Comparison of ENCODE assay signal across 20 cellular contexts in the genomic region with DNA sequence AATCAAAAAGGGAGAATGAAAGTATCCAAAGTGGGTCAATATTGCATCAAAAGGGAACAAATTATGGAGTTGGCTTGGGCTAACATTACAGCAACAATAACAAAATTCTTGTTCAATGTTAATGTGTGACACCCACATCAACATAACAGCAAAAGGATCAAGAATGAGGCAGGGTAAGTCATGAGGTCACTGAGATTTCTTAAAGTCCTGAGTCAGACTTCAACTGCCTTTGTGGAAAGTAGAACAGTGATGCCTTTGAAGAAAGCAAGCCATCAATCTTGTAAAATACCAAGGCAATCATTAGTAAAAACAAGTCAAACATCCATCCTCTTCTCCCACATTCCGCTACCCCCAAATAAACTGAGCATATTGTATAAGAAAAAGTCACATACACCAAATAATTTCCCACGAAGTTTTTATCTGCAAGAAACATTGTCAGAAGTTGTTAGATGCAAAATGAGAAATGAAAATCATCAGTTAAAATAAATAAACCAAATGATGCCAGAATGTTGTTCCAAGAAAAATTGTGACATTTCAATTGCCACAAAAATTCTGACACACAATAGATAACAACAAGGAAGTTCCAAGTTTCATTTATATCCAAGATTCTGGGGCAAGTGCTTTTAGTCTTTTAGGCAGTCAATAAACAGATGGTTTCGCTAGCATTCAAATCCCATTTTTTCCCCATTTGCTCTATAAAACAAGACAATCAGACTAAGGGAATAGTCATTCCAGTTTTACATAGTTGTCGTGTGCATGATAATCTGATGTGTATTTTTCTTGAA.
A peak's percentile ranks its signal among the peaks of the same experiment; 100 is the strongest.
DNase-seq lines count a peak whose midpoint lies in the region; ATAC-seq and TF ChIP-seq lines count a peak whose summit lies in the region.
"Had no signal": no experiment of that assay in that cellular context is flagged by ENCODE, and none has a peak within 500 bp of the region (broad histone marks: within the 10 kb centered on the region; RNA-seq: fewer than 3 reads in every experiment).

No MANE protein-coding gene starts in this region.

- H3K4me1 Mint-ChIP-seq in T-helper 2 cell treated with Interferon-gamma antibody and Interleukin-4, amounts not matched to agents 5 μg/mL and 100 μg/mL, for 36 hours (ENCODE audit: low read depth), result no peaks in the 10 kb centered on the region
- H3K4me1 Mint-ChIP-seq: naive thymus-derived CD8-positive, alpha-beta T cell; WTC11 had no signal

- ATAC-seq in foreskin keratinocyte (peak; percentile 48), HG02798 (IDR thresholded peaks at IDR 0.05; ENCODE audit: poor library complexity, unreplicated experiment) (no peak)
- ATAC-seq: naive thymus-derived CD8-positive, alpha-beta T cell; right lobe of liver; WTC11 had no signal

- H3K27me3 ChIP-seq in foreskin keratinocyte, result no peaks in the 10 kb centered on the region
- H3K27me3 ChIP-seq: BE2C, right lobe of liver, transverse colon had no signal

- H3K4me1 ChIP-seq in foreskin keratinocyte, result peaks cover 3% of the 10 kb centered on the region
- H3K4me1 ChIP-seq: BE2C, heart right ventricle, right lobe of liver, transverse colon had no signal

- no peak for TF ChIP-seq CTCF in foreskin keratinocyte (conservative IDR thresholded peaks at IDR 0.05)

- H3K4me3 Mint-ChIP-seq in T-helper 2 cell treated with Interferon-gamma antibody and Interleukin-4, amounts not matched to agents 5 μg/mL and 100 μg/mL, for 36 hours, result no peak overlapping the region
- H3K4me3 Mint-ChIP-seq: activated naive CD4-positive, alpha-beta T cell treated with anti-CD3 and anti-CD28 coated beads for 36 hours; naive thymus-derived CD8-positive, alpha-beta T cell; WTC11 had no signal

- H3K27ac Mint-ChIP-seq in T-helper 2 cell treated with Interferon-gamma antibody and Interleukin-4, amounts not matched to agents 5 μg/mL and 100 μg/mL, for 36 hours, result no peak overlapping the region
- H3K27ac Mint-ChIP-seq: activated naive CD4-positive, alpha-beta T cell treated with anti-CD3 and anti-CD28 coated beads for 36 hours; naive thymus-derived CD8-positive, alpha-beta T cell; WTC11 had no signal

- no peak overlapping the region for H3K27ac ChIP-seq in foreskin keratinocyte
- H3K27ac ChIP-seq: heart right ventricle, right lobe of liver had no signal

- H3K36me3 Mint-ChIP-seq in T-helper 2 cell treated with Interferon-gamma antibody and Interleukin-4, amounts not matched to agents 5 μg/mL and 100 μg/mL, for 36 hours (ENCODE audit: low read depth), result no peaks in the 10 kb centered on the region
- H3K36me3 Mint-ChIP-seq: naive thymus-derived CD8-positive, alpha-beta T cell; WTC11 had no signal

- no peaks in the 10 kb centered on the region for H3K27me3 Mint-ChIP-seq in T-helper 2 cell treated with Interferon-gamma antibody and Interleukin-4, amounts not matched to agents 5 μg/mL and 100 μg/mL, for 36 hours (ENCODE audit: low read depth)

- no peaks in the 10 kb centered on the region for H3K9me3 Mint-ChIP-seq in T-helper 2 cell treated with Interferon-gamma antibody and Interleukin-4, amounts not matched to agents 5 μg/mL and 100 μg/mL, for 36 hours
- H3K9me3 Mint-ChIP-seq: WTC11 had no signal

- DNase-seq in EH (ENCODE audit: low read depth) (peak; percentile 21), amniotic epithelial cell (ENCODE audit: low read depth) (peak; percentile 18), foreskin keratinocyte (peak in 1 of 2 donors; percentile 55), renal cortical epithelial cell (ENCODE audit: low read depth) (peak; percentile 87), NCI-H524 treated with DMSO at 0.1 percent for 48 hours (lab: John Stamatoyannopoulos, UW) (no peak), nucleus accumbens (lab: John Stamatoyannopoulos, UW) (no peak)
- DNase-seq in T-helper 2 cell treated with Interferon-gamma antibody and Interleukin-4, amounts not matched to agents 5 μg/mL and 100 μg/mL, for 36 hours (ENCODE audit: low spot score), result no peak
- DNase-seq: activated naive CD4-positive, alpha-beta T cell treated with anti-CD3 and anti-CD28 coated beads for 36 hours; BE2C; DMS79; heart right ventricle; naive thymus-derived CD8-positive, alpha-beta T cell; NCI-H187; NCI-H526 treated with DMSO at 0.1 percent for 48 hours; right lobe of liver; stimulated activated CD4-positive, alpha-beta T cell treated with anti-CD3 and anti-CD28 coated beads, Interleukin-4, amount 100 ng/mL, for 1 hour; SW 1271; transverse colon had no signal

Comparison
In these comparisons a context has a peak if more than half of its experiments do, and no peak if none do; other contexts are left out.
1. DNase-seq: peak in EH (single experiment), amniotic epithelial cell (single experiment) and renal cortical epithelial cell (single experiment); none in NCI-H524 treated with DMSO at 0.1 percent for 48 hours (single experiment), T-helper 2 cell treated with Interferon-gamma antibody and Interleukin-4, amounts not matched to agents 5 μg/mL and 100 μg/mL, for 36 hours (single experiment) and nucleus accumbens (0 of 56).